In genomic region chr19:1269478-1270167, GRCh38 we compare ENCODE assay signal across 1 cellular context.
TF ChIP-seq lines count a peak whose summit lies in the region.

No MANE protein-coding gene starts in this region.

TF ChIP-seq in HepG2, 621 proteins besides CTCF, POLR2A, EP300 and RAD21 (continued from another document and continues in another):
- TF ChIP-seq ZBTB40 (IDR thresholded peaks at IDR 0.05) (no peak), ZBTB40 (CRISPR knock-in tag; IDR thresholded peaks at IDR 0.05) (no peak), MXD4 (CRISPR knock-in tag; IDR thresholded peaks at IDR 0.05) (peak; percentile 81), ERF (CRISPR knock-in tag; IDR thresholded peaks at IDR 0.05) (peak; percentile 53; the same call in 1 of the 2 replicates), GMEB1 (CRISPR knock-in tag; IDR thresholded peaks at IDR 0.05; ENCODE audit: borderline replicate concordance) (peak; percentile 33; the same call in 1 of the 2 replicates), ZNF546 (CRISPR knock-in tag; conservative IDR thresholded peaks at IDR 0.05) (peak; percentile 74; the same call in 1 of the 2 replicates), RBM39 (IDR thresholded peaks at IDR 0.05; ENCODE audit: low read depth, low read length, poor library complexity, severe bottlenecking) (peak; percentile 0), ZNF441 (CRISPR knock-in tag; IDR thresholded peaks at IDR 0.05; ENCODE audit: borderline replicate concordance) (no peak), ZNF883 (CRISPR knock-in tag; IDR thresholded peaks at IDR 0.05; ENCODE audit: not compliant biosample characterization) (peak; percentile 33), AKAP8 (CRISPR knock-in tag; IDR thresholded peaks at IDR 0.05) (peak; percentile 74; the same call in 1 of the 2 replicates), TAF1 (CRISPR knock-in tag; IDR thresholded peaks at IDR 0.05) (peak; percentile 55; the same call in 1 of the 2 replicates), KLF13 (CRISPR knock-in tag; IDR thresholded peaks at IDR 0.05) (peak; percentile 79; the same call in 1 of the 2 replicates), ASH2L (IDR thresholded peaks at IDR 0.05; ENCODE audit: insufficient read length, low read depth, low read length) (peak; percentile 37), UBTF (CRISPR knock-in tag; IDR thresholded peaks at IDR 0.05) (peak; percentile 9; the same call in 1 of the 2 replicates), SIN3B (IDR thresholded peaks at IDR 0.05; ENCODE audit: low read length) (peak; percentile 19; the same call in 1 of the 2 replicates), ZNF44 (CRISPR knock-in tag; IDR thresholded peaks at IDR 0.05) (no peak), TFDP2 (CRISPR knock-in tag; IDR thresholded peaks at IDR 0.05) (peak; percentile 94), SRY (CRISPR knock-in tag; IDR thresholded peaks at IDR 0.05) (peak; percentile 90; the same call in 1 of the 2 replicates), MXI1 (IDR thresholded peaks at IDR 0.05; ENCODE audit: borderline replicate concordance, low read depth, low read length) (peak; percentile 85; the same call in 2 of the 3 replicates), HNRNPLL (IDR thresholded peaks at IDR 0.05; ENCODE audit: low read depth, low read length, poor library complexity, severe bottlenecking) (peak; percentile 31), TFDP1 (CRISPR knock-in tag; IDR thresholded peaks at IDR 0.05; ENCODE audit: borderline replicate concordance) (peak; percentile 94; the same call in 1 of the 2 replicates), CC2D1A (CRISPR knock-in tag; IDR thresholded peaks at IDR 0.05) (0 out of 2 replicates have a peak, but pooled peaks have one; percentile 49), DR1 (CRISPR knock-in tag; IDR thresholded peaks at IDR 0.05) (0 out of 2 replicates have a peak, but pooled peaks have one; percentile 26), HMGXB3 (CRISPR knock-in tag; IDR thresholded peaks at IDR 0.05; ENCODE audit: borderline replicate concordance) (no peak), SIN3A (IDR thresholded peaks at IDR 0.05; ENCODE audit: borderline replicate concordance, low read depth, low read length) (peak; percentile 49; the same call in 1 of the 2 replicates), ZNF230 (CRISPR knock-in tag; IDR thresholded peaks at IDR 0.05) (peak; percentile 40; the same call in 1 of the 2 replicates), LCORL (IDR thresholded peaks at IDR 0.05) (no peak), LCORL (CRISPR knock-in tag; IDR thresholded peaks at IDR 0.05) (peak; percentile 52; the same call in 1 of the 2 replicates), RBM22 (optimal IDR thresholded peaks at IDR 0.05; ENCODE audit: low read length) (peak; percentile 86), RNF2 (conservative IDR thresholded peaks at IDR 0.05; ENCODE audit: low read depth) (peak; percentile 94), KLF16 (CRISPR knock-in tag; IDR thresholded peaks at IDR 0.05) (0 out of 4 replicates have a peak, but pooled peaks of 1 of the 2 experiments have one; percentile 17), KLF11 (CRISPR knock-in tag; IDR thresholded peaks at IDR 0.05) (0 out of 2 replicates have a peak, but pooled peaks have one; percentile 5), YEATS4 (CRISPR knock-in tag; IDR thresholded peaks at IDR 0.05; ENCODE audit: borderline replicate concordance) (peak; percentile 81), ETV5 (CRISPR knock-in tag; IDR thresholded peaks at IDR 0.05; ENCODE audit: borderline replicate concordance) (0 out of 2 replicates have a peak, but pooled peaks have one; percentile 6), ZNF768 (CRISPR knock-in tag; IDR thresholded peaks at IDR 0.05) (peak; percentile 79), KDM5A (IDR thresholded peaks at IDR 0.05; ENCODE audit: borderline replicate concordance, low read length) (peak; percentile 50; the same call in 1 of the 2 replicates), ZNF430 (CRISPR knock-in tag; IDR thresholded peaks at IDR 0.05) (0 out of 2 replicates have a peak, but pooled peaks have one; percentile 1), ZNF737 (CRISPR knock-in tag; IDR thresholded peaks at IDR 0.05; ENCODE audit: borderline replicate concordance) (no peak), ZNF788 (CRISPR knock-in tag; IDR thresholded peaks at IDR 0.05; ENCODE audit: borderline replicate concordance) (peak; percentile 72; the same call in 1 of the 2 replicates), ZNF446 (CRISPR knock-in tag; IDR thresholded peaks at IDR 0.05) (peak; percentile 50; the same call in 1 of the 2 replicates), ARNTL (CRISPR knock-in tag; IDR thresholded peaks at IDR 0.05) (peak; percentile 3; the same call in 1 of the 2 replicates), ZNF530 (CRISPR knock-in tag; IDR thresholded peaks at IDR 0.05; ENCODE audit: low read depth) (0 out of 2 replicates have a peak, but pooled peaks have one; percentile 70), ZNF589 (CRISPR knock-in tag; conservative IDR thresholded peaks at IDR 0.05) (0 out of 2 replicates have a peak, but pooled peaks have one; percentile 19), NFRKB (IDR thresholded peaks at IDR 0.05) (no peak), ZMYM4 (CRISPR knock-in tag; IDR thresholded peaks at IDR 0.05) (peak; percentile 36)
